17 cellular contexts compared by ENCODE assay signal in the genomic region with DNA sequence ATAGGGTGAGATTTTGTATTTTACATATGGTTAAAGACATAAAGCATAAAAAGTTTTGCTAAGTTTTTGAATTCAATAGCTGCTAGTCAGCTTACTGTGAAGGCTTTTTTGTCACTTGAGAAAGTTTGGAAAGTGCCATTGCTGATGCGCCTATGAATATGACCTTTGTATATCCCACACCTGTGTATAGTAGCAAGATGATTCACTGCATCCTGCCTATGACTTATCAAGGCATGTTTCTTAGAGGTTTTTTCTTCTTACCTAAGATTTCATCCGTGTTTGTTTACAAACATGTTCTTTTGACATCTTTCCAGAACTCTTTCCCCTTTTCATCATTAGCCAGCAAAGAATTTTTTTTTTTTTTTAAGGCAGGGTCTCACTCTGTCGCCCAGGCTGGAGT.
"Had no signal": no experiment of that assay in that cellular context is flagged by ENCODE, and none has a peak within 500 bp of the region (broad histone marks: within the 10 kb centered on the region; RNA-seq: fewer than 3 reads in every experiment).

No MANE protein-coding gene starts in this region.

- H3K9ac ChIP-seq: neural progenitor cell had no signal

- H3K4me1 ChIP-seq: neural progenitor cell, stomach, transverse colon had no signal

- H3K27ac ChIP-seq: hepatocyte, neural progenitor cell, ovary, stomach, thoracic aorta, transverse colon had no signal

- DNase-seq: effector memory CD8-positive, alpha-beta T cell; foreskin melanocyte; head of caudate nucleus; nucleus accumbens; ovary; right cardiac atrium; stimulated activated CD4-positive, alpha-beta T cell treated with anti-CD3 and anti-CD28 coated beads, Interleukin-12 subunit alpha, Interleukin-12 subunit beta, amount 100 ng/mL, for 4 hours; stimulated activated naive CD4-positive, alpha-beta T cell; stomach; substantia nigra; transverse colon had no signal

- H3K79me2 ChIP-seq: hepatocyte had no signal

- H3K36me3 Mint-ChIP-seq: natural killer cell treated with Interleukin-12 subunit alpha and Interleukin-12 subunit beta and Interleukin-15 and Interleukin-18, amount 100 ng/mL, for 72 hours had no signal

- H3K9me3 Mint-ChIP-seq: effector memory CD8-positive, alpha-beta T cell; natural killer cell treated with Interleukin-12 subunit alpha and Interleukin-12 subunit beta and Interleukin-15 and Interleukin-18, amount 100 ng/mL, for 72 hours had no signal

- H3K9me3 ChIP-seq: thoracic aorta, transverse colon had no signal

- H3K4me3 Mint-ChIP-seq: dendritic cell treated with granulocyte-macrophage colony-stimulating factor and Interleukin-4, amounts not matched to agents 40 ng/mL and 50 ng/mL, for 4 days; effector memory CD8-positive, alpha-beta T cell; mesothelial cell of epicardium; natural killer cell treated with Interleukin-12 subunit alpha and Interleukin-12 subunit beta and Interleukin-15 and Interleukin-18, amount 100 ng/mL, for 72 hours; neural progenitor cell had no signal

- H3K4me2 ChIP-seq: hepatocyte, neural progenitor cell had no signal

- H3K36me3 ChIP-seq: ovary, thoracic aorta, transverse colon had no signal

- H3K4me3 ChIP-seq: hepatocyte, neural progenitor cell, ovary, stomach, thoracic aorta, transverse colon had no signal

- ATAC-seq: effector memory CD8-positive, alpha-beta T cell; natural killer cell treated with Interleukin-12 subunit alpha and Interleukin-12 subunit beta and Interleukin-15 and Interleukin-18, amount 100 ng/mL, for 72 hours; right cardiac atrium had no signal

- H3K27me3 ChIP-seq: hepatocyte, neural progenitor cell, ovary, stomach, transverse colon had no signal

- H3K4me1 Mint-ChIP-seq: mesothelial cell of epicardium, neural progenitor cell had no signal

- H3K27ac Mint-ChIP-seq: dendritic cell treated with granulocyte-macrophage colony-stimulating factor and Interleukin-4, amounts not matched to agents 40 ng/mL and 50 ng/mL, for 4 days; effector memory CD8-positive, alpha-beta T cell; mesothelial cell of epicardium; natural killer cell treated with Interleukin-12 subunit alpha and Interleukin-12 subunit beta and Interleukin-15 and Interleukin-18, amount 100 ng/mL, for 72 hours; neural progenitor cell had no signal

- H3K27me3 Mint-ChIP-seq: dendritic cell treated with granulocyte-macrophage colony-stimulating factor and Interleukin-4, amounts not matched to agents 40 ng/mL and 50 ng/mL, for 4 days had no signal
